17 cellular contexts compared by ENCODE assay signal in the genomic region with DNA sequence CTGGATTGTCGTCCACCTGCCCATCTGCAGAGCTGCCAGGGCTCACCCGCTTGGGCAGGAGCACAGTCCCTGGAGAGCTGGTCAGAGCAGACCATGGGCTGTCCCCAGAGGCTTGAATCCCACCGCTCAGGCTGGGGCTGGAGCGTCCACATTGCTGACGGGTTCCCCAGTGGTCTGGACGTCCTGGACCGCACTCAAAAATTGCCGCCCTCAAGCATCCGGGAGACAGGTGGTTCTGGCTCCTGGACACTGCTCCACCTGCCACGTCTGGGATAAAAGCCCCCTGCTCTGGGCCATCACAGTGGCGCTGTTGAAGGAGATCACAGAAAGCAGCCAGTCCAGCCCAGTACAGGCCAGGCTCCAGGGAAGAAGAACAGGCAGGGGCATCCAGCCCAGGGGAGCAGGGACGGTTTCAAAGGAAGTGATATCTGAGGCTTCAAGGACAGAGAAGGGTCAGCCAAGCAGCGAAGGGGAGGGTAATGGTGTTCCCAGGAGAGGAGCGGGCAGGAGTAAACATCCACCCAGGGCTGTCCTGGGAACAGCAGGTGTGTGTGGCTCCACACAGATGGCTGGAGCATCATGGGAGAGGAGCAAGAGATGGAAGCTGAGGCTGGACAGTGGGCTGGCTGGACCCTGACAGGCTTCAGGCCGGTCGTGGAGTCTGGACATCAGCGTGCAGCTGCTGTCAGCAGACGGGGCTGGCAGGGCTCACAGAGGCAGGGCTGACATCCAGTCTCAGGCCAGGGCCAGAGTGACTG. TPM values are rescaled to one million over a fixed set of nuclear protein-coding genes. Genes with fewer than 3 reads are reported as not detected.
DNase-seq lines count a peak whose midpoint lies in the region; ATAC-seq, FAIRE-seq and TF ChIP-seq lines count a peak whose summit lies in the region.
"Had no signal": no experiment of that assay in that cellular context is flagged by ENCODE, and none has a peak within 500 bp of the region (broad histone marks: within the 10 kb centered on the region; RNA-seq: fewer than 3 reads in every experiment).

No MANE protein-coding gene starts in this region.

- WGBS in psoas muscle, 3 donors, result 34 to 43% (median 37%) methylated on average over 18 of the region's 18 CpGs

- no peak for FAIRE-seq in frontal cortex (lab: Jason Lieb, UNC)
- FAIRE-seq: GM18507, K562, keratinocyte had no signal

- ATAC-seq in psoas muscle (peak; percentile 74 to 81 (median 80)), foreskin keratinocyte (no peak)
- ATAC-seq: GM23338, K562 had no signal

- H3K36me3 Mint-ChIP-seq in T-helper 1 cell treated with Interleukin-12 subunit alpha and Interleukin-12 subunit beta and Interleukin-4 antibody, amounts not matched to agents 30 μg/mL and 1 μg/mL, for 36 hours (ENCODE audit: low read depth), result peaks cover 2% of the 10 kb centered on the region
- H3K36me3 Mint-ChIP-seq: CD4-positive, CD25-positive, alpha-beta regulatory T cell had no signal

- H3K27me3 Mint-ChIP-seq in T-helper 1 cell treated with Interleukin-12 subunit alpha and Interleukin-12 subunit beta and Interleukin-4 antibody, amounts not matched to agents 30 μg/mL and 1 μg/mL, for 36 hours (ENCODE audit: low read depth), result peaks cover 5% of the 10 kb centered on the region

- H3K9me3 ChIP-seq in psoas muscle, result no peaks in the 10 kb centered on the region
- H3K9me3 ChIP-seq: tibial artery had no signal

- H3K9me3 Mint-ChIP-seq in T-helper 1 cell treated with Interleukin-12 subunit alpha and Interleukin-12 subunit beta and Interleukin-4 antibody, amounts not matched to agents 30 μg/mL and 1 μg/mL, for 36 hours, result no peaks in the 10 kb centered on the region
- H3K9me3 Mint-ChIP-seq: GM23338 had no signal

- no peaks in the 10 kb centered on the region for H3K36me3 ChIP-seq in psoas muscle (ENCODE audit: insufficient read depth in 1 of 2, low read depth in 1 of 2)
- H3K36me3 ChIP-seq: tibial artery had no signal

- TF ChIP-seq CTCF in psoas muscle (IDR thresholded peaks at IDR 0.05), result no peak
- no peak for TF ChIP-seq CTCF in foreskin keratinocyte (conservative IDR thresholded peaks at IDR 0.05)

- no peak overlapping the region for H3K4me3 ChIP-seq in psoas muscle
- H3K4me3 ChIP-seq: GM23338, K562, tibial artery had no signal

- intact Hi-C loops in psoas muscle (cut with DNase I), result no loop called here

- DNase-seq in T-helper 1 cell (no peak), SHP77 (lab: John Stamatoyannopoulos, UW) (peak; percentile 79 to 86), islet precursor cell (peak; percentile 49), psoas muscle (peak in 1 of 2 donors; percentile 37), NCI-H2171 (lab: John Stamatoyannopoulos, UW) (no peak), frontal cortex (ENCODE audit: low spot score in 2 of 2) (no peak), foreskin keratinocyte (no peak)
- DNase-seq: caudate nucleus; CD4-positive, CD25-positive, alpha-beta regulatory T cell; effector CD8-positive, alpha-beta T cell; NCI-H748 treated with DMSO at 0.1 percent for 48 hours had no signal

- peak overlapping the region; percentile 46 for H3K27ac Mint-ChIP-seq in T-helper 1 cell treated with Interleukin-12 subunit alpha and Interleukin-12 subunit beta and Interleukin-4 antibody, amounts not matched to agents 30 μg/mL and 1 μg/mL, for 36 hours
- H3K27ac Mint-ChIP-seq: CD4-positive, CD25-positive, alpha-beta regulatory T cell; GM23338 had no signal

- H3K4me1 ChIP-seq in psoas muscle (peaks cover 5% of the 10 kb centered on the region), foreskin keratinocyte (no peaks in the 10 kb centered on the region)

- H3K27me3 ChIP-seq in psoas muscle (ENCODE audit: insufficient read depth in 3 of 3, low read length in 2 of 3), result no peaks in the 10 kb centered on the region
- H3K27me3 ChIP-seq in foreskin keratinocyte, result no peaks in the 10 kb centered on the region
- H3K27me3 ChIP-seq: tibial artery had no signal

- H3K4me3 Mint-ChIP-seq in T-helper 1 cell treated with Interleukin-12 subunit alpha and Interleukin-12 subunit beta and Interleukin-4 antibody, amounts not matched to agents 30 μg/mL and 1 μg/mL, for 36 hours, result no peak overlapping the region
- H3K4me3 Mint-ChIP-seq: GM23338 had no signal

- H3K27ac ChIP-seq in psoas muscle, result peak overlapping the region; percentile 13
- H3K27ac ChIP-seq in foreskin keratinocyte, result no peak overlapping the region
- H3K27ac ChIP-seq: tibial artery had no signal

- H3K4me1 Mint-ChIP-seq in T-helper 1 cell treated with Interleukin-12 subunit alpha and Interleukin-12 subunit beta and Interleukin-4 antibody, amounts not matched to agents 30 μg/mL and 1 μg/mL, for 36 hours (ENCODE audit: low read depth), result peaks cover 19% of the 10 kb centered on the region
- H3K4me1 Mint-ChIP-seq: GM23338 had no signal

RNA-seq across cellular contexts. Expression of gene ID2, which starts 21.9 kb away (rescaled TPM):
- total RNA-seq in psoas muscle, result 10 to 100 TPM in 2 of 4 donors, 1 to 10 TPM in 2; 4.1 to 15.4 (median 11.8) TPM
- polyA plus RNA-seq in psoas muscle, result 10 to 100 TPM in 2 of 3 donors, 1 to 10 TPM in 1; 7.7 to 33.0 (median 19.5) TPM
- total RNA-seq in frontal cortex, result 151 TPM
- total RNA-seq in foreskin keratinocyte, result 0.81 and 1.2 TPM in 2 replicates
- 0.68 and 0.71 TPM in 2 replicates for polyA plus RNA-seq in foreskin keratinocyte

Comparison
In these comparisons a context has a peak if more than half of its experiments do, and no peak if none do; other contexts are left out.
1. DNase-seq: peak in SHP77 (2 of 2) and islet precursor cell (single experiment); none in T-helper 1 cell (0 of 5), NCI-H2171 (single experiment), frontal cortex (0 of 2) and foreskin keratinocyte (0 of 2).